Comparison of ENCODE assay signal across 24 cellular contexts in genomic region chr2:73022024-73022568, GRCh38.
"Had no signal": no experiment of that assay in that cellular context is flagged by ENCODE, and none has a peak within 500 bp of the region (broad histone marks: within the 10 kb centered on the region; RNA-seq: fewer than 3 reads in every experiment).

No MANE protein-coding gene starts in this region.

- H3K9me3 ChIP-seq: esophagus squamous epithelium, upper lobe of left lung, vagina had no signal

- H3K27me3 ChIP-seq: esophagus squamous epithelium, neural progenitor cell, upper lobe of left lung, vagina had no signal

- H3K27ac ChIP-seq: esophagus squamous epithelium, neural progenitor cell, skin epidermis, upper lobe of left lung, vagina, WERI-Rb-1 had no signal

- DNase-seq: activated CD4-positive, alpha-beta T cell treated with anti-CD3 and anti-CD28 coated beads for 48 hours; activated CD4-positive, alpha-beta T cell treated with anti-CD3 and anti-CD28 coated beads, Interleukin-2, amount 50 U/mL, for 48 hours; activated effector memory CD4-positive, alpha-beta T cell treated with Interleukin-2 at 50 U/mL for 16 hours; activated naive CD4-positive, alpha-beta T cell treated with Interleukin-2 at 50 U/mL for 16 hours; anterior cingulate cortex; endodermal cell; esophagus squamous epithelium; foreskin melanocyte; islet precursor cell; left cardiac atrium; naive thymus-derived CD4-positive, alpha-beta T cell; stimulated activated CD4-positive, alpha-beta T cell treated with anti-CD3 and anti-CD28 coated beads, Interleukin-4, amount 100 ng/mL, for 24 hours; stimulated activated naive CD8-positive, alpha-beta T cell treated with anti-CD3 and anti-CD28 coated beads, Interleukin-15, amount 100 ng/mL, for 72 hours; substantia nigra; WERI-Rb-1 had no signal

- H3K9ac ChIP-seq: neural progenitor cell had no signal

- H3K4me1 ChIP-seq: esophagus squamous epithelium, neural progenitor cell, upper lobe of left lung, vagina had no signal

- H3K36me3 ChIP-seq: neural progenitor cell, vagina, WERI-Rb-1 had no signal

- H3K4me2 ChIP-seq: neural progenitor cell had no signal

- ATAC-seq: activated CD4-positive, CD25-positive, alpha-beta regulatory T cell treated with anti-CD3 and anti-CD28 coated beads, Interleukin-2, amount 50 U/mL, for 24 hours; left cardiac atrium; naive thymus-derived CD4-positive, alpha-beta T cell; sciatic nerve; stimulated activated effector memory CD8-positive, alpha-beta T cell treated with anti-CD3 and anti-CD28 coated beads, Interleukin-12 subunit alpha, Interleukin-12 subunit beta, amount 100 ng/mL, for 72 hours; stimulated activated naive CD8-positive, alpha-beta T cell treated with anti-CD3 and anti-CD28 coated beads, Interleukin-15, amount 100 ng/mL, for 72 hours had no signal

- H3K4me3 ChIP-seq: esophagus squamous epithelium, neural progenitor cell, skin epidermis, upper lobe of left lung, vagina had no signal

- H2AFZ ChIP-seq: neural progenitor cell had no signal

- FAIRE-seq: bronchial epithelial cell, TTC549 had no signal
